ENCODE assay signal across 8 cellular contexts in the genomic region with DNA sequence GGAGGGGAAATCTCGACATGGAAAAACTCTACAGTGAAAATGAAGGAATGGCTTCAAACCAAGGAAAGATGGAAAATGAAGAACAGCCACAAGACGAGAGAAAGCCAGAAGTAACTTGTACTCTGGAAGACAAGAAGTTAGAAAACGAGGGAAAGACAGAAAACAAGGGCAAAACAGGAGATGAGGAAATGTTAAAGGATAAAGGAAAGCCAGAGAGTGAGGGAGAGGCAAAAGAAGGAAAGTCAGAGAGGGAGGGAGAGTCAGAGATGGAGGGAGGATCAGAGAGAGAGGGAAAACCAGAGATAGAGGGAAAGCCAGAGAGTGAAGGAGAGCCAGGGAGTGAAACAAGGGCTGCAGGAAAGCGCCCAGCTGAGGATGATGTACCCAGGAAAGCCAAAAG. TPM values are rescaled to one million over a fixed set of nuclear protein-coding genes. Genes with fewer than 3 reads are reported as not detected.
DNase-seq lines count a peak whose midpoint lies in the region; ATAC-seq and TF ChIP-seq lines count a peak whose summit lies in the region.

No MANE protein-coding gene starts in this region.

- H3K4me2 ChIP-seq in fibroblast of lung (ENCODE audit: extremely low read depth, insufficient read depth, low read length) = peak overlapping the region; percentile 59

- POLR2A ChIA-PET in CD8-positive, alpha-beta T cell (lab: Charles Lee) = no interaction called here

- DNase-seq in CD8-positive, alpha-beta T cell = no peak
- DNase-seq in SJCRH30 = no peak
- no peak for DNase-seq in fibroblast of lung (ENCODE audit: low read depth in 2 of 2)
- DNase-seq in psoas muscle = no peak
- no peak for DNase-seq in 8988T
- DNase-seq in dedifferentiated amniotic fluid mesenchymal stem cell (ENCODE audit: extremely low spot score) = no peak
- no peak for DNase-seq in NCI-H524 treated with DMSO at 0.1 percent for 48 hours (lab: John Stamatoyannopoulos, UW)
- no peak for DNase-seq in GF-D8 (lab: John Stamatoyannopoulos, UW)

- intact Hi-C loops in CD8-positive, alpha-beta T cell (cut with DNase I, micrococcal nuclease) = no loop called here
- intact Hi-C loops in psoas muscle (cut with DNase I) = no loop called here

- no peak overlapping the region for H3K27ac ChIP-seq in CD8-positive, alpha-beta T cell (ENCODE audit: low read depth, low read length)
- no peak overlapping the region for H3K27ac ChIP-seq in SJCRH30
- H3K27ac ChIP-seq in fibroblast of lung (ENCODE audit: insufficient read depth, low read length) = no peak overlapping the region
- H3K27ac ChIP-seq in psoas muscle = peak overlapping the region; percentile 71

- peaks cover 10% of the 10 kb centered on the region for H3K79me2 ChIP-seq in fibroblast of lung (ENCODE audit: control insufficient read depth, insufficient read depth, low read length)

- no peaks in the 10 kb centered on the region for H3K27me3 Mint-ChIP-seq in CD8-positive, alpha-beta T cell (ENCODE audit: low read depth)

- CTCF ChIA-PET in CD8-positive, alpha-beta T cell (lab: Charles Lee) = no interaction called here

- H4K20me1 ChIP-seq in fibroblast of lung (ENCODE audit: control insufficient read depth, extremely low read depth, insufficient read depth, low read length) = no peaks in the 10 kb centered on the region

- H3K4me3 ChIP-seq in CD8-positive, alpha-beta T cell (ENCODE audit: low read depth, low read length) = no peak overlapping the region
- H3K4me3 ChIP-seq in SJCRH30 (peak overlapping the region; percentile 75), fibroblast of lung (replicated peaks in 1 of 4; ENCODE audit: control extremely low read depth in 1 of 4, insufficient read depth in 1 of 4, low read depth in 3 of 4, low read length in 4 of 4) (peak overlapping the region; percentile 68 to 77 (median 72)), psoas muscle (peak overlapping the region; percentile 75)

- no peaks in the 10 kb centered on the region for H3K4me1 ChIP-seq in CD8-positive, alpha-beta T cell (ENCODE audit: insufficient read depth, low read length)
- H3K4me1 ChIP-seq in SJCRH30 = 0 out of 2 replicates have a peak, but pooled peaks cover 3% of the 10 kb centered on the region
- no peaks in the 10 kb centered on the region for H3K4me1 ChIP-seq in fibroblast of lung (ENCODE audit: control insufficient read depth, extremely low read depth, insufficient read depth, low read length)
- H3K4me1 ChIP-seq in psoas muscle = no peaks in the 10 kb centered on the region

- peak overlapping the region; percentile 89 for H3K4me3 Mint-ChIP-seq in CD8-positive, alpha-beta T cell

- H2AFZ ChIP-seq in fibroblast of lung (ENCODE audit: low read length) = no peak overlapping the region

- H3K9me3 Mint-ChIP-seq in CD8-positive, alpha-beta T cell = no peaks in the 10 kb centered on the region

- ATAC-seq in CD8-positive, alpha-beta T cell = no peak
- no peak for ATAC-seq in psoas muscle

- no peaks in the 10 kb centered on the region for H3K9me3 ChIP-seq in CD8-positive, alpha-beta T cell (ENCODE audit: low read length)
- H3K9me3 ChIP-seq in SJCRH30 (replicated peaks) (no peaks in the 10 kb centered on the region), fibroblast of lung (ENCODE audit: control insufficient read depth, insufficient read depth, low read depth, low read length) (no peaks in the 10 kb centered on the region), psoas muscle (no peaks in the 10 kb centered on the region)

- no peak for TF ChIP-seq CTCF in CD8-positive, alpha-beta T cell (IDR thresholded peaks at IDR 0.05)
- TF ChIP-seq CTCF in fibroblast of lung (conservative IDR thresholded peaks at IDR 0.05 in 1 of 2, IDR thresholded peaks at IDR 0.05 in 1 of 2; ENCODE audit: low read depth in 1 of 2, low read length in 2 of 2) (no peak), psoas muscle (IDR thresholded peaks at IDR 0.05) (no peak)

- H3K36me3 Mint-ChIP-seq in CD8-positive, alpha-beta T cell = peaks cover 6% of the 10 kb centered on the region

- 39 to 69% (median 50%) methylated on average over 4 of the region's 4 CpGs for WGBS in psoas muscle, 3 donors

- H3K4me1 Mint-ChIP-seq in CD8-positive, alpha-beta T cell (ENCODE audit: low read depth) = peaks cover 18% of the 10 kb centered on the region

- no peak overlapping the region for H3K27ac Mint-ChIP-seq in CD8-positive, alpha-beta T cell

- no peak overlapping the region for H3K9ac ChIP-seq in fibroblast of lung (ENCODE audit: insufficient read depth, low read length)

- no peaks in the 10 kb centered on the region for H3K36me3 ChIP-seq in CD8-positive, alpha-beta T cell (ENCODE audit: insufficient read depth, low read length)
- H3K36me3 ChIP-seq in SJCRH30 (peaks cover 16% of the 10 kb centered on the region), fibroblast of lung (ENCODE audit: control insufficient read depth, insufficient read depth, low read length) (peaks cover 2% of the 10 kb centered on the region), psoas muscle (ENCODE audit: insufficient read depth in 1 of 2, low read depth in 1 of 2) (peaks cover 0 to 11% of the 10 kb centered on the region in 2 donors)

- no peaks in the 10 kb centered on the region for H3K27me3 ChIP-seq in CD8-positive, alpha-beta T cell (ENCODE audit: insufficient read depth, low read length)
- H3K27me3 ChIP-seq in SJCRH30 = no peaks in the 10 kb centered on the region
- no peaks in the 10 kb centered on the region for H3K27me3 ChIP-seq in fibroblast of lung (ENCODE audit: control insufficient read depth, insufficient read depth, low read length)
- H3K27me3 ChIP-seq in psoas muscle (ENCODE audit: insufficient read depth in 3 of 3, low read length in 2 of 3) = peaks cover 0 to 6% (median 0%) of the 10 kb centered on the region in 3 donors

RNA-seq across cellular contexts. Expression of gene TCEAL4, which starts 1.3 kb away (rescaled TPM):
- total RNA-seq in CD8-positive, alpha-beta T cell = 10 to 100 TPM; 10.5 to 10.7 TPM
- total RNA-seq in SJCRH30 (2014; rRNA removed; shearing (Covaris generic)) = 98.4 and 112 TPM in 2 replicates
- total RNA-seq in fibroblast of lung = 57.0 and 63.6 TPM in 2 replicates
- 47.3 and 75.7 TPM in 2 replicates for polyA plus RNA-seq in fibroblast of lung
- polyA plus RNA-seq in fibroblast of lung (2012) = 114 and 168 TPM in 2 replicates
- 3.1 and 4.1 TPM in 2 replicates for polyA minus RNA-seq in fibroblast of lung (ENCODE audit: low replicate concordance)
- total RNA-seq in psoas muscle = 10 to 100 TPM; 32.1 to 50.0 (median 36.3) TPM
- 10 to 100 TPM; 28.6 to 66.6 (median 54.9) TPM for polyA plus RNA-seq in psoas muscle

RNA-seq across cellular contexts. Expression of gene TCEAL3, which starts 21.1 kb away (rescaled TPM):
- total RNA-seq in CD8-positive, alpha-beta T cell = 1 to 10 TPM; 7.3 to 7.6 TPM
- total RNA-seq in SJCRH30 (2014; rRNA removed; shearing (Covaris generic)) = 24.1 and 26.0 TPM in 2 replicates
- total RNA-seq in fibroblast of lung (15.4 and 21.6 TPM in 2 replicates), psoas muscle (10 to 100 TPM in 1 of 4 donors, 1 to 10 TPM in 3; 6.6 to 10.0 (median 7.6) TPM)
- polyA plus RNA-seq in fibroblast of lung (42.2 and 59.7 TPM in 2 replicates), psoas muscle (10 to 100 TPM in 1 of 3 donors, 1 to 10 TPM in 2; 6.7 to 13.2 (median 6.8) TPM)
- polyA plus RNA-seq in fibroblast of lung (2012) = 73.3 and 105 TPM in 2 replicates
- 7.0 and 8.6 TPM in 2 replicates for polyA minus RNA-seq in fibroblast of lung (ENCODE audit: low replicate concordance)

RNA-seq across cellular contexts. Expression of gene TCEAL1, which starts 42.1 kb away (rescaled TPM):
- 1 to 10 TPM; 3.4 to 4.2 TPM for total RNA-seq in CD8-positive, alpha-beta T cell
- 45.2 and 56.1 TPM in 2 replicates for total RNA-seq in SJCRH30 (2014; rRNA removed; shearing (Covaris generic))
- total RNA-seq in fibroblast of lung (35.5 and 37.5 TPM in 2 replicates), psoas muscle (10 to 100 TPM; 25.9 to 54.8 (median 30.4) TPM)
- polyA plus RNA-seq in fibroblast of lung (24.5 and 28.5 TPM in 2 replicates), psoas muscle (10 to 100 TPM; 18.7 to 42.1 (median 32.8) TPM)
- polyA plus RNA-seq in fibroblast of lung (2012) = 17.5 and 20.2 TPM in 2 replicates
- 0.43 and 8.9 TPM in 2 replicates for polyA minus RNA-seq in fibroblast of lung (ENCODE audit: low replicate concordance)
